ENCODE assay signal across 6 cellular contexts in the genomic region with DNA sequence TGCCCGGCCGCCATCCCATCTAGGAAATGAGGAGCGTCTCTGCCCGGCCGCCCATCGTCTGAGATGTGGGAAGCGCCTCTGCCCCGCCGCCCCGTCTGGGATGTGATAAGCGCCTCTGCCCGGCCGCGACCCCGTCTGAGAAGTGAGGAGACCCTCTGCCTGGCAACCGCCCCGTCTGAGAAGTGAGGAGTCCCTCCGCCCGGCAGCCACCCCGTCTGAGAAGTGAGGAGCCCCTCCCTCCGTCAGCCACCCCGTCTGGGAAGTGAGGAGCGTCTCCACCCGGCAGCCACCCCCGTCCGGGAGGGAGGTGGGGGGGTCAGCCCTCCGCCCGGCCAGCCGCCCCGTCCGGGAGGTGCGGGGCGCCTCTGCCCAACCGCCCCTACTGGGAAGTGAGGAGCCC. TPM values are rescaled to one million over a fixed set of nuclear protein-coding genes. Genes with fewer than 3 reads are reported as not detected.
"Had no signal": no experiment of that assay in that cellular context is flagged by ENCODE, and none has a peak within 500 bp of the region (broad histone marks: within the 10 kb centered on the region; RNA-seq: fewer than 3 reads in every experiment).

No MANE protein-coding gene starts in this region.

RNA-seq across cellular contexts. Expression of a gene that starts 17.2 kb away (rescaled TPM):
- total RNA-seq: Peyer's patch had no signal

RNA-seq across cellular contexts. Expression of a gene that starts 30.1 kb away (rescaled TPM):
- total RNA-seq: OCI-LY7 had no signal

RNA-seq across cellular contexts. Expression of a gene that starts 33.3 kb away (rescaled TPM):
- total RNA-seq: OCI-LY7, RPMI7951, SJCRH30, SJSA1, SK-MEL-5 had no signal

RNA-seq across cellular contexts. Expression of a gene that starts 33.8 kb away (rescaled TPM):
- total RNA-seq: OCI-LY7, Peyer's patch had no signal

RNA-seq across cellular contexts. Expression of a gene that starts 37.2 kb away (rescaled TPM):
- total RNA-seq: SK-MEL-5 had no signal
